24 cellular contexts compared by ENCODE assay signal in the genomic region with DNA sequence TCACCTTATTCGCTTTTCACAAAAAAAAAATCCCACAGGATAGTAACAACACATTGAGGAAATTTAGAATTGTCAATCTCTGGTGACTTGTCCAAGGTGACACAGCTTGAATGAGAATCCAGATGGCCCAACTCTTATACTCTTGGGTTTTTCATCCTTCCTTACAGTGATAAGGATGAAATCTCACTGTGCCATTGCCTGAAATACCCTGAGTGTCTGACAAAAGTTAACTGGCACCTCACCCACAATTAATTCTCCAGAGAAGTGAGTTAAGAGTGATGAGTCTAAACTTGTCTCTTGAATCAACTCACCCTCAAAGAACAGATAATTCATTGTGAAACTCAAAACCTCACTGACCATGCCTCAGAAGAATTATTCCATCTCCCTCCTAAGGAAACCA. TPM values are rescaled to one million over a fixed set of nuclear protein-coding genes. Genes with fewer than 3 reads are reported as not detected.
"Had no signal": no experiment of that assay in that cellular context is flagged by ENCODE, and none has a peak within 500 bp of the region (broad histone marks: within the 10 kb centered on the region; RNA-seq: fewer than 3 reads in every experiment).

No MANE protein-coding gene starts in this region.

- H3K27me3 ChIP-seq: SJCRH30 had no signal

- DNase-seq: Kasumi-1, MM.1S, NCI-H1092 treated with DMSO at 0.1 percent for 48 hours, NCI-H1436, NCI-H187, NCI-H2029, NCI-H2081 treated with DMSO at 0.1 percent for 48 hours, NCI-H2171, NCI-H226, NCI-H446, NCI-H510A, NCI-H524 treated with DMSO at 0.1 percent for 48 hours, NCI-H69, NCI-H774, RPMI8226, SHP77 treated with DMSO at 0.1 percent for 48 hours, SJCRH30 had no signal

- H3K27ac ChIP-seq: HL-60, KMS-11, SJCRH30 had no signal

- H3K36me3 ChIP-seq: SJCRH30 had no signal

- H3K9ac ChIP-seq: KMS-11 had no signal

- H3K4me2 ChIP-seq: KMS-11 had no signal

- FAIRE-seq: HTR-8/SVneo, RCC 7860 had no signal

- H3K4me3 ChIP-seq: K562, SJCRH30 had no signal

- ATAC-seq: K562, SK-N-SH treated with all-trans-retinoic acid at 6 μM for 48 hours had no signal

- H3K4me1 ChIP-seq: SJCRH30 had no signal

RNA-seq across cellular contexts. Expression of a gene that starts 18.9 kb away (rescaled TPM):
- total RNA-seq: K562, SJCRH30 had no signal
- polyA plus RNA-seq: IgD-negative memory B cell, K562 had no signal
